Comparison of ENCODE assay signal across 7 cellular contexts in the genomic region with DNA sequence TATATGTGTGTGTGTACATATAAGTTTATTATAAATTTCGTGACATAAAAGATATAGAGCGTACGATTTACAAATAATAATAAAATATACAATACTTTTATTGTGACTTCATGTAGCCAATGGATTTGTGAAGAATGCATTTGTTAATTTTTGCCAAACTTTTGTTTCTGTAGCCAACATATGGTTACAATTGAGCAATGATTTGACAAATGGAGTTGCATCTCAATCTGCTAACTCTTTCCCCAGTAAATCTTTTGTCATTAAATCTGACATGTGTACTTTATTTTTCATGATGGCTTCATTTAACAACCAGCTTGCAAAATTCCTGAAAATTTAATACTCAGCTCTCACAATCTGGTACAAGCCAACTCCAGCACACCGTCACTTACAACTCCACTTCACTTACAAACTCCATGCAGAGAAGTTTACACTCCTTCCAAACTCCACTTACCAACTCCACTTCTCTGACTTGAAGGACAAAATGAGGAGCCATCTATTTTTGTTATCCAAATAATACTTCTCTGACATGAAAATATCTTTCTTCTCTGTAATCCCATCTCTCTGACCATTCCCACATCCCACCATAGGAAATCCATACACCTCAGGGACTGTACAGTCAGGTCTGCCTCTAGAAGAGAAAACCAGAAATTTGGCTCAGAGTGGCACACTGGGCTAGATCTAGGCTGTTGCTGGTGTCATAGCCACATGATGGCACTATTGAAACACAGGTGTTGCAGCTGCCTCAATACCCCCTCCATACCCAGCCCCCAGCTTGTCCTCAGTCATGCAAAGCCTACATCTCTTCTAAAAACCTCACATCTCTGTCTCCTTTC. TPM values are rescaled to one million over a fixed set of nuclear protein-coding genes. Genes with fewer than 3 reads are reported as not detected.
DNase-seq lines count a peak whose midpoint lies in the region; ATAC-seq and TF ChIP-seq lines count a peak whose summit lies in the region.

No MANE protein-coding gene starts in this region.

- peak; percentile 52 for TF ChIP-seq CTCF in HL-60 (IDR thresholded peaks at IDR 0.05; ENCODE audit: insufficient read depth, low read length)

- peaks cover 9% of the 10 kb centered on the region for H3K4me1 Mint-ChIP-seq in T-helper 17 cell

- H3K4me3 Mint-ChIP-seq in T-helper 17 cell: no peak overlapping the region

- no peaks in the 10 kb centered on the region for H3K36me3 Mint-ChIP-seq in T-helper 17 cell (ENCODE audit: low read depth)

- H3K4me3 ChIP-seq in HL-60 (replicated peaks; ENCODE audit: insufficient read depth, low read length): no peak overlapping the region

- no peaks in the 10 kb centered on the region for H3K9me3 ChIP-seq in T-helper 17 cell (ENCODE audit: control insufficient read depth, low read length, poor library complexity, severe bottlenecking)

- no peak overlapping the region for H3K27ac ChIP-seq in HL-60 (replicated peaks)

- DNase-seq in ELF-1 (ENCODE audit: low read depth, low spot score) (peak; percentile 59), HL-60 (ENCODE audit: low read depth in 1 of 2, low spot score in 1 of 2) (peak in 1 of 2 experiments; percentile 65), T-helper 17 cell (no peak), hepatic stellate cell (ENCODE audit: low spot score) (peak; percentile 47), GM19240 (ENCODE audit: insufficient read length, low spot score) (no peak)

- H3K27me3 Mint-ChIP-seq in T-helper 17 cell: peaks cover 18% of the 10 kb centered on the region

- H3K27ac Mint-ChIP-seq in T-helper 17 cell: no peak overlapping the region

- no peaks in the 10 kb centered on the region for H3K27me3 ChIP-seq in HL-60 (ENCODE audit: insufficient read depth, poor library complexity, severe bottlenecking)

- ATAC-seq in T-helper 17 cell: peak; percentile 48
- ATAC-seq in HG02852 (IDR thresholded peaks at IDR 0.05; ENCODE audit: unreplicated experiment): no peak
- no peak for ATAC-seq in HG03354 (IDR thresholded peaks at IDR 0.05; ENCODE audit: poor library complexity, severe bottlenecking, unreplicated experiment)

RNA-seq across cellular contexts. Expression of gene HIBADH, which starts 26.6 kb away (rescaled TPM):
- 1 to 10 TPM; 5.7 to 8.0 TPM for total RNA-seq in T-helper 17 cell

RNA-seq across cellular contexts. Expression of gene TAX1BP1, which starts 50.7 kb away (rescaled TPM):
- 100 to 1,000 TPM; 117 to 131 TPM for total RNA-seq in T-helper 17 cell

Comparison
In these comparisons a context has a peak if more than half of its experiments do, and no peak if none do; other contexts are left out.
1. DNase-seq: peak in ELF-1 (single experiment) and hepatic stellate cell (single experiment); none in T-helper 17 cell (0 of 3) and GM19240 (single experiment).